ENCODE assay signal across 15 cellular contexts in genomic region chr11:124676386-124676785, GRCh38. TPM values are rescaled to one million over a fixed set of nuclear protein-coding genes. Genes with fewer than 3 reads are reported as not detected.
DNase-seq lines count a peak whose midpoint lies in the region; ATAC-seq and TF ChIP-seq lines count a peak whose summit lies in the region.
"Had no signal": no experiment of that assay in that cellular context is flagged by ENCODE, and none has a peak within 500 bp of the region (broad histone marks: within the 10 kb centered on the region; RNA-seq: fewer than 3 reads in every experiment).

No MANE protein-coding gene starts in this region.

- H3K4me3 Mint-ChIP-seq in stimulated activated memory B cell treated with anti-CD40 and anti-IgM and Interleukin-4, amounts not matched to agents 10 μg/mL and 1 μg/mL and 100 μg/mL, for 72 hours: no peak overlapping the region
- H3K4me3 Mint-ChIP-seq in glutamatergic neuron (ENCODE audit: unreplicated experiment): no peak overlapping the region
- H3K4me3 Mint-ChIP-seq: activated CD4-positive, alpha-beta T cell treated with anti-CD3 and anti-CD28 coated beads for 36 hours; GM23338 had no signal

- no peaks in the 10 kb centered on the region for H3K9me3 Mint-ChIP-seq in stimulated activated memory B cell treated with anti-CD40 and anti-IgM and Interleukin-4, amounts not matched to agents 10 μg/mL and 1 μg/mL and 100 μg/mL, for 72 hours
- H3K9me3 Mint-ChIP-seq in glutamatergic neuron (ENCODE audit: unreplicated experiment): peaks cover 5% of the 10 kb centered on the region
- H3K9me3 Mint-ChIP-seq: GM23338 had no signal

- peak; percentile 49 for DNase-seq in left cardiac atrium
- no peak for DNase-seq in cardiac septum (ENCODE audit: low spot score)
- DNase-seq in dermis microvascular lymphatic vessel endothelial cell (ENCODE audit: low read depth in 2 of 2): peak; percentile 84 to 94
- peak; percentile 67 to 96 for DNase-seq in lung microvascular endothelial cell (ENCODE audit: low read depth in 2 of 2)
- no peak for DNase-seq in DMS153 (lab: John Stamatoyannopoulos, UW)
- no peak for DNase-seq in glutamatergic neuron
- DNase-seq in nucleus accumbens (lab: John Stamatoyannopoulos, UW): no peak
- DNase-seq: activated CD4-positive, alpha-beta T cell treated with anti-CD3 and anti-CD28 coated beads for 36 hours; activated gamma-delta T cell; dorsolateral prefrontal cortex; GF-D8; NCI-H345; trophoblast cell had no signal

- no peak for TF ChIP-seq CTCF in glutamatergic neuron (IDR thresholded peaks at IDR 0.05; ENCODE audit: partially characterized antibody, unreplicated experiment)

- H3K27ac Mint-ChIP-seq in stimulated activated memory B cell treated with anti-CD40 and anti-IgM and Interleukin-4, amounts not matched to agents 10 μg/mL and 1 μg/mL and 100 μg/mL, for 72 hours: no peak overlapping the region
- no peak overlapping the region for H3K27ac Mint-ChIP-seq in glutamatergic neuron (ENCODE audit: unreplicated experiment)
- H3K27ac Mint-ChIP-seq: activated CD4-positive, alpha-beta T cell treated with anti-CD3 and anti-CD28 coated beads for 36 hours; GM23338 had no signal

- intact Hi-C loops in left cardiac atrium (cut with DNase I) (no loop called here), cardiac septum (cut with DNase I) (loop anchor here (5.0 to 10.0 kb wide), 2 partner anchors 46 to 278 kb away; partner anchors contain the start of gene CCDC15)

- H3K36me3 Mint-ChIP-seq in stimulated activated memory B cell treated with anti-CD40 and anti-IgM and Interleukin-4, amounts not matched to agents 10 μg/mL and 1 μg/mL and 100 μg/mL, for 72 hours: no peaks in the 10 kb centered on the region
- H3K36me3 Mint-ChIP-seq in glutamatergic neuron (ENCODE audit: unreplicated experiment): no peaks in the 10 kb centered on the region

- peak; percentile 31 to 42 for ATAC-seq in left cardiac atrium
- ATAC-seq in stimulated activated memory B cell treated with anti-CD40 and anti-IgM and Interleukin-4, amounts not matched to agents 10 μg/mL and 1 μg/mL and 100 μg/mL, for 72 hours: no peak
- ATAC-seq: activated CD4-positive, alpha-beta T cell treated with anti-CD3 and anti-CD28 coated beads for 36 hours; GM23338 had no signal

- H3K4me1 Mint-ChIP-seq in stimulated activated memory B cell treated with anti-CD40 and anti-IgM and Interleukin-4, amounts not matched to agents 10 μg/mL and 1 μg/mL and 100 μg/mL, for 72 hours: peaks cover 17% of the 10 kb centered on the region
- no peaks in the 10 kb centered on the region for H3K4me1 Mint-ChIP-seq in glutamatergic neuron (ENCODE audit: low read depth, unreplicated experiment)

- no peaks in the 10 kb centered on the region for H3K27me3 Mint-ChIP-seq in stimulated activated memory B cell treated with anti-CD40 and anti-IgM and Interleukin-4, amounts not matched to agents 10 μg/mL and 1 μg/mL and 100 μg/mL, for 72 hours
- H3K27me3 Mint-ChIP-seq in glutamatergic neuron (ENCODE audit: unreplicated experiment): no peaks in the 10 kb centered on the region
- H3K27me3 Mint-ChIP-seq: activated CD4-positive, alpha-beta T cell treated with anti-CD3 and anti-CD28 coated beads for 36 hours had no signal

RNA-seq across cellular contexts. Expression of gene SPA17, which starts 2.7 kb away (rescaled TPM):
- total RNA-seq in left cardiac atrium: 1 to 10 TPM; 3.5 to 4.0 TPM
- 1.8 TPM for total RNA-seq in cardiac septum
- total RNA-seq in dermis microvascular lymphatic vessel endothelial cell: 3.5 and 4.5 TPM in 2 replicates
- 3.6 and 5.0 TPM in 2 replicates for total RNA-seq in lung microvascular endothelial cell
- total RNA-seq in glutamatergic neuron (ENCODE audit: unreplicated experiment): 4.6 TPM

RNA-seq across cellular contexts. Expression of gene SIAE, which starts 2.8 kb away (rescaled TPM):
- total RNA-seq in left cardiac atrium (10 to 100 TPM; 40.4 to 41.0 TPM), cardiac septum (42.5 TPM), dermis microvascular lymphatic vessel endothelial cell (6.8 and 14.4 TPM in 2 replicates), lung microvascular endothelial cell (6.8 and 7.5 TPM in 2 replicates), glutamatergic neuron (ENCODE audit: unreplicated experiment) (4.5 TPM)

RNA-seq across cellular contexts. Expression of gene TBRG1, which starts 53.7 kb away (rescaled TPM):
- total RNA-seq in left cardiac atrium (10 to 100 TPM; 22.4 to 23.1 TPM), cardiac septum (21.3 TPM), dermis microvascular lymphatic vessel endothelial cell (12.6 and 16.7 TPM in 2 replicates), lung microvascular endothelial cell (11.6 and 19.2 TPM in 2 replicates), glutamatergic neuron (ENCODE audit: unreplicated experiment) (35.3 TPM)

Comparison
In these comparisons a context has a peak if more than half of its experiments do, and no peak if none do; other contexts are left out.
1. DNase-seq: peak in left cardiac atrium (single experiment), dermis microvascular lymphatic vessel endothelial cell (2 of 2) and lung microvascular endothelial cell (2 of 2); none in cardiac septum (single experiment), DMS153 (single experiment), glutamatergic neuron (single experiment) and nucleus accumbens (0 of 56).